In genomic region chr10:97334370-97335175, GRCh38 we compare ENCODE assay signal across 8 cellular contexts. TPM values are rescaled to one million over a fixed set of nuclear protein-coding genes. Genes with fewer than 3 reads are reported as not detected.
DNase-seq lines count a peak whose midpoint lies in the region; ATAC-seq and TF ChIP-seq lines count a peak whose summit lies in the region.

Gene FRAT2, minus strand, starts transcription at chr10:97334729. Its CDS starts 157 bp downstream, at chr10:97334572.

- H3K4me3 ChIP-seq in GM12865 (ENCODE audit: low read depth, low read length) (peak within 1 kb of the TSS; percentile 75), heart right ventricle (peak within 1 kb of the TSS; percentile 62 to 95 (median 78)), upper lobe of left lung (peak within 1 kb of the TSS; percentile 68 to 93 (median 87))

- peaks cover 0 to 20% (median 0%) of the 10 kb centered on the region in 9 donors for H3K36me3 ChIP-seq in heart right ventricle
- H3K36me3 ChIP-seq in upper lobe of left lung, result no peaks in the 10 kb centered on the region

- H3K27ac ChIP-seq in heart right ventricle (peak within 1 kb of the TSS; percentile 92 to 100 (median 95)), upper lobe of left lung (peak within 1 kb of the TSS; percentile 94 to 99 (median 96))

- TF ChIP-seq CTCF in GM12865 (IDR thresholded peaks at IDR 0.05; ENCODE audit: insufficient read depth, low read depth, low read length, missing control alignments), result no peak
- no peak for TF ChIP-seq CTCF in heart right ventricle (IDR thresholded peaks at IDR 0.05)
- TF ChIP-seq CTCF in upper lobe of left lung (IDR thresholded peaks at IDR 0.05), result peak in 3 of 6 experiments; percentile 29 to 42 (median 35)

- H3K9me3 ChIP-seq in heart right ventricle, result no peaks in the 10 kb centered on the region
- H3K9me3 ChIP-seq in upper lobe of left lung, result no peaks in the 10 kb centered on the region

- peak in 1 of 4 donors; percentile 51 for TF ChIP-seq EP300 in upper lobe of left lung (IDR thresholded peaks at IDR 0.05)

- WGBS in heart right ventricle, 2 donors, result 0 to 1% methylated on average over 89 to 103 of the region's 103 CpGs
- 0% methylated on average over 51 of the region's 103 CpGs; no CpG with 5 or more reads in 1 of the 2 donors for WGBS in upper lobe of left lung, 2 donors

- TF ChIP-seq POLR2A in upper lobe of left lung (IDR thresholded peaks at IDR 0.05), result peak in 3 of 4 donors; percentile 80 to 97 (median 93)

- DNase-seq in GM12865 (ENCODE audit: low read depth) (peak; percentile 95), NCI-H1048 (lab: John Stamatoyannopoulos, UW) (peak; percentile 35), T-helper 1 cell (peak; percentile 77 to 91 (median 82)), amniotic epithelial cell (ENCODE audit: low read depth) (peak; percentile 89), heart right ventricle (peak; percentile 91 to 92), posterior vena cava (ENCODE audit: low spot score) (peak; percentile 97), upper lobe of left lung (peak; percentile 93 to 98)

- intact Hi-C loops in heart right ventricle (cut with DNase I), result loop anchor here in 7 of 10 donors (2.0 to 10.0 kb wide), 6 partner anchors 14 to 68 kb away; partner anchors contain the start of genes ARHGAP19 (in 4 of the 7) and RRP12 (in 1 of the 7)
- intact Hi-C loops in posterior vena cava (cut with DNase I), result loop anchor here in 1 of 2 donors (1.0 kb wide), 1 partner anchor 20 kb away; no protein-coding TSS in a partner anchor

- ATAC-seq in HG02588 (IDR thresholded peaks at IDR 0.05; ENCODE audit: unreplicated experiment) (peak; percentile 81), heart right ventricle (peak; percentile 96 to 98 (median 97)), upper lobe of left lung (ENCODE audit: low FRiP score in 2 of 2) (peak; percentile 95 to 97)

- H3K4me1 ChIP-seq in heart right ventricle (peaks cover 3 to 74% (median 59%) of the 10 kb centered on the region in 9 donors), upper lobe of left lung (peaks cover 42 to 70% (median 53%) of the 10 kb centered on the region in 4 donors)

- no peaks in the 10 kb centered on the region for H3K27me3 ChIP-seq in heart right ventricle
- H3K27me3 ChIP-seq in upper lobe of left lung, result no peaks in the 10 kb centered on the region

RNA-seq across cellular contexts. Expression of gene FRAT2, which starts in this region (rescaled TPM):
- total RNA-seq in heart right ventricle (10 to 100 TPM in 1 of 10 donors, 1 to 10 TPM in 9; 3.9 to 11.0 (median 5.8) TPM), posterior vena cava (1 to 10 TPM; 4.3 to 6.8 TPM), upper lobe of left lung (10 to 100 TPM; 19.0 to 33.3 (median 29.5) TPM)
- polyA plus RNA-seq in heart right ventricle, result 1 to 10 TPM; 2.9 to 4.5 TPM

Comparison
In these comparisons a context has a peak if more than half of its experiments do, and no peak if none do; other contexts are left out.
1. Peak in every context shown above with its lines: DNase-seq, ATAC-seq, H3K4me3 ChIP-seq and H3K27ac ChIP-seq.
2. DNase-seq: peak in every context shown above with its lines; median percentile 97 in posterior vena cava; 96 in upper lobe of left lung; 95 in GM12865; 92 in heart right ventricle; 89 in amniotic epithelial cell; 82 in T-helper 1 cell; 35 in NCI-H1048.